32 cellular contexts compared by ENCODE assay signal in genomic region chr13:34911159-34911558, GRCh38.
"Had no signal": no experiment of that assay in that cellular context is flagged by ENCODE, and none has a peak within 500 bp of the region (broad histone marks: within the 10 kb centered on the region; RNA-seq: fewer than 3 reads in every experiment).

No MANE protein-coding gene starts in this region.

- H3K36me3 ChIP-seq: ascending aorta, cardiac muscle cell, WERI-Rb-1 had no signal

- FAIRE-seq: bronchial epithelial cell, TTC549 had no signal

- H3K4me3 ChIP-seq: ascending aorta, cardiac muscle cell had no signal

- H3K27me3 ChIP-seq: ascending aorta, cardiac muscle cell had no signal

- H3K4me1 ChIP-seq: ascending aorta had no signal

- ATAC-seq: activated CD4-positive, alpha-beta T cell treated with anti-CD3 and anti-CD28 coated beads for 36 hours; activated CD4-positive, CD25-positive, alpha-beta regulatory T cell treated with anti-CD3 and anti-CD28 coated beads, Interleukin-2, amount 50 U/mL, for 24 hours; activated CD8-positive, alpha-beta memory T cell treated with anti-CD3 and anti-CD28 coated beads, Interleukin-2, amount 10 ng/mL, durations not matched to agents 7 days and 5 days; activated CD8-positive, alpha-beta T cell treated with anti-CD3 and anti-CD28 coated beads, Interleukin-2, amount 10 ng/mL, durations not matched to agents 7 days and 5 days; activated naive CD8-positive, alpha-beta T cell treated with anti-CD3 and anti-CD28 coated beads, Interleukin-2, amount 50 U/mL, for 24 hours; WTC11 had no signal

- DNase-seq: activated CD4-positive, alpha-beta memory T cell treated with anti-CD3 and anti-CD28 coated beads, Interleukin-2, amount 10 ng/mL, durations not matched to agents 7 days and 5 days; activated CD4-positive, alpha-beta T cell treated with anti-CD3 and anti-CD28 coated beads for 1 hour; activated CD4-positive, alpha-beta T cell treated with anti-CD3 and anti-CD28 coated beads for 36 hours; activated CD4-positive, alpha-beta T cell treated with anti-CD3 and anti-CD28 coated beads for 48 hours; activated CD4-positive, alpha-beta T cell treated with anti-CD3 and anti-CD28 coated beads, Interleukin-2, amount 10 ng/mL, durations not matched to agents 7 days and 5 days; activated CD4-positive, alpha-beta T cell treated with anti-CD3 and anti-CD28 coated beads, Interleukin-2, amount 50 U/mL, for 48 hours; activated CD4-positive, CD25-positive, alpha-beta regulatory T cell; activated CD8-positive, alpha-beta memory T cell treated with anti-CD3 and anti-CD28 coated beads for 24 hours; activated CD8-positive, alpha-beta memory T cell treated with anti-CD3 and anti-CD28 coated beads, Interleukin-2, amount 10 ng/mL, durations not matched to agents 7 days and 5 days; activated CD8-positive, alpha-beta memory T cell treated with anti-CD3 and anti-CD28 coated beads, Interleukin-2, amount 50 U/mL, for 48 hours; activated CD8-positive, alpha-beta T cell treated with anti-CD3 and anti-CD28 coated beads, Interleukin-2, amount 10 ng/mL, durations not matched to agents 7 days and 5 days; activated effector memory CD4-positive, alpha-beta T cell treated with Interleukin-2 at 50 U/mL for 16 hours; activated gamma-delta T cell; activated naive CD4-positive, alpha-beta T cell treated with anti-CD3 and anti-CD28 coated beads, Interleukin-2, amount 10 ng/mL, durations not matched to agents 7 days and 5 days; activated naive CD4-positive, alpha-beta T cell treated with Interleukin-2 at 50 U/mL for 16 hours; activated naive CD8-positive, alpha-beta T cell treated with anti-CD3 and anti-CD28 coated beads, Interleukin-2, amount 10 ng/mL, durations not matched to agents 7 days and 5 days; activated naive CD8-positive, alpha-beta T cell treated with anti-CD3 and anti-CD28 coated beads, Interleukin-2, amount 50 U/mL, for 24 hours; activated T-cell treated with anti-CD3 and anti-CD28 coated beads, Interleukin-2, amount 50 U/mL, for 24 hours; activated T-cell treated with anti-CD3 and anti-CD28 coated beads, Interleukin-2, amount 50 U/mL, for 48 hours; amygdala; anterior cingulate cortex; caudate nucleus; cerebellar nuclear complex; T-helper 2 cell; T-helper 9 cell; WERI-Rb-1 had no signal

- H3K27ac ChIP-seq: ascending aorta, cardiac muscle cell, WERI-Rb-1 had no signal

- H3K9me3 ChIP-seq: ascending aorta had no signal
